22 cellular contexts compared by ENCODE assay signal in the genomic region with DNA sequence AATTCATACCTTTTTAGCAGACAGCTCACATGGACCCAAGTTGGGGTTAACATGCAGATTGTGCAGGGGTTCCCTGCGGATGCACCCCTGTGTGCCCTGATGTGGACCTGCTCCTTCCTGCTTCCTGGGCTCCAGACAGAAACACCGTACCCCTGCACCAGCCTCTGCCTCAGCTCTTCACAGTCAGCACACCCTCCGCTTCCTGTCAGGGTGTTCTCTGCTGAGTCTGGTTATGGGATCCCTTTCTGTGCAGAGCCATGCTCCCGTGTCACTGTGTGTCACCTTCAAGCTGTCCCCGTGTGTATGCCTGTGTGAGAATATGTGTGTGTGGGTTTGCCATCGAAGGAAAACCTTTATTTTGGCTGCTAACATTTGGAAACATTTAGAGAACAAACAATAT.
"Had no signal": no experiment of that assay in that cellular context is flagged by ENCODE, and none has a peak within 500 bp of the region (broad histone marks: within the 10 kb centered on the region; RNA-seq: fewer than 3 reads in every experiment).

No MANE protein-coding gene starts in this region.

- H3K9me3 Mint-ChIP-seq: natural killer cell; stimulated activated naive CD8-positive, alpha-beta T cell treated with anti-CD3 and anti-CD28 coated beads, Interleukin-15, Interleukin-2, amounts not matched to agents 100 ng/mL and 50 ng/mL, for 24 hours had no signal

- H3K4me3 ChIP-seq: body of pancreas, esophagus squamous epithelium, suprapubic skin had no signal

- H3K27ac ChIP-seq: body of pancreas, esophagus squamous epithelium, suprapubic skin had no signal

- H3K36me3 Mint-ChIP-seq: natural killer cell had no signal

- H3K27me3 ChIP-seq: body of pancreas had no signal

- H3K9ac ChIP-seq: SK-N-SH had no signal

- H3K27ac Mint-ChIP-seq: natural killer cell; progenitor cell of endocrine pancreas; stimulated activated naive CD8-positive, alpha-beta T cell treated with anti-CD3 and anti-CD28 coated beads, Interleukin-15, Interleukin-2, amounts not matched to agents 100 ng/mL and 50 ng/mL, for 24 hours had no signal

- ATAC-seq: body of pancreas, natural killer cell, right cardiac atrium had no signal

- H3K4me3 Mint-ChIP-seq: natural killer cell; stimulated activated naive CD8-positive, alpha-beta T cell treated with anti-CD3 and anti-CD28 coated beads, Interleukin-15, Interleukin-2, amounts not matched to agents 100 ng/mL and 50 ng/mL, for 24 hours had no signal

- H3K4me1 ChIP-seq: body of pancreas, suprapubic skin had no signal

- DNase-seq: activated CD4-positive, alpha-beta T cell treated with anti-CD3 and anti-CD28 coated beads for 48 hours; activated CD8-positive, alpha-beta memory T cell treated with anti-CD3 and anti-CD28 coated beads for 24 hours; activated naive CD4-positive, alpha-beta T cell treated with anti-CD3 and anti-CD28 coated beads, Interleukin-2, amount 50 U/mL, for 16 hours; activated T-cell treated with anti-CD3 and anti-CD28 coated beads for 4 hours; amygdala; body of pancreas; caudate nucleus; esophagus squamous epithelium; foreskin fibroblast; hypothalamus; mesendoderm; natural killer cell; occipital lobe; SK-N-SH; small intestine; T-helper 1 cell; T1000; trophoblast cell had no signal

- H3K4me2 ChIP-seq: SK-N-SH had no signal

- H3K36me3 ChIP-seq: esophagus squamous epithelium, suprapubic skin had no signal

- H3K9me3 ChIP-seq: body of pancreas, SK-N-SH, suprapubic skin had no signal
